9 cellular contexts compared by ENCODE assay signal in the genomic region with DNA sequence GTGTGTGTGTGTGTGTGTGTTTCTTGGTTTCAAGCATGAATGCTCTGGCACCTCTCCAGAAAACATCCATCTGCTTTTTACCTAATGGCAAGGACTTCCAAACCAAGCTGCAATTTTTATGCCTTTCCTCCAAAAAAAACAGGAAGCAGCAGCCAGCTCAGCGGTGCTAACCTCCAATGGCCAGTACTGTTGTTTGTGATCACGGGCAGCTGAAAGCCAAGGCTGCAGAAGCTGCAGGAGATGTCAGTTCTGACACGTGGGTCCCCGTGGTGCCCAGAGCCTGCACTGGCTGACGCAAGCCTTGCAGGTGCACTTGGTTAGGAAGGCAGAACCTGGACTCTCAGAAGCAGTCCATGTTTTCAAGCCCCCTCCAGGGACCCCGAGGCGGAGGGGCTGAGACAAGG.
DNase-seq lines count a peak whose midpoint lies in the region; ATAC-seq and TF ChIP-seq lines count a peak whose summit lies in the region.
"Had no signal": no experiment of that assay in that cellular context is flagged by ENCODE, and none has a peak within 500 bp of the region (broad histone marks: within the 10 kb centered on the region; RNA-seq: fewer than 3 reads in every experiment).

No MANE protein-coding gene starts in this region.

- no peak for TF ChIP-seq CTCF in fibroblast of the aortic adventitia (IDR thresholded peaks at IDR 0.05; ENCODE audit: insufficient read depth, low read length)
- TF ChIP-seq CTCF in testis (IDR thresholded peaks at IDR 0.05) = no peak
- no peak for TF ChIP-seq CTCF in smooth muscle cell (IDR thresholded peaks at IDR 0.05; ENCODE audit: borderline replicate concordance, insufficient read depth, poor library complexity, severe bottlenecking)

- H3K9me3 Mint-ChIP-seq in activated naive CD8-positive, alpha-beta T cell treated with anti-CD3 and anti-CD28 coated beads for 36 hours = no peaks in the 10 kb centered on the region
- H3K9me3 Mint-ChIP-seq: type B pancreatic cell had no signal

- H4K20me1 ChIP-seq in smooth muscle cell (ENCODE audit: low read depth) = no peaks in the 10 kb centered on the region

- H3K27ac ChIP-seq in testis = no peak overlapping the region
- no peak overlapping the region for H3K27ac ChIP-seq in smooth muscle cell (ENCODE audit: low read depth)

- DNase-seq in NCI-H524 (lab: John Stamatoyannopoulos, UW) = peak; percentile 18 to 47
- DNase-seq in NCI-H524 treated with DMSO at 0.1 percent for 48 hours (lab: John Stamatoyannopoulos, UW) = no peak
- DNase-seq in OCI-M1 (lab: John Stamatoyannopoulos, UW) = peak; percentile 50
- DNase-seq in fibroblast of the aortic adventitia (ENCODE audit: low read depth) = peak; percentile 97
- peak; percentile 17 for DNase-seq in testis
- DNase-seq in smooth muscle cell (lab: John Stamatoyannopoulos, UW; ENCODE audit: unreplicated experiment) = no peak
- DNase-seq in activated naive CD8-positive, alpha-beta T cell treated with anti-CD3 and anti-CD28 coated beads for 36 hours = no peak

- 33 to 43% methylated on average over 3 to 7 of the region's 7 CpGs for WGBS in testis, 2 donors
- 62% methylated on average over 7 of the region's 7 CpGs for WGBS in smooth muscle cell (ENCODE audit: low lambda C conversion rate)

- H3K4me1 Mint-ChIP-seq in activated naive CD8-positive, alpha-beta T cell treated with anti-CD3 and anti-CD28 coated beads for 36 hours = no peaks in the 10 kb centered on the region

- H3K27me3 Mint-ChIP-seq in activated naive CD8-positive, alpha-beta T cell treated with anti-CD3 and anti-CD28 coated beads for 36 hours = peaks cover 3% of the 10 kb centered on the region
- H3K27me3 Mint-ChIP-seq: type B pancreatic cell had no signal

- H3K9ac ChIP-seq in smooth muscle cell (ENCODE audit: low read depth) = no peak overlapping the region

- H3K27ac Mint-ChIP-seq in activated naive CD8-positive, alpha-beta T cell treated with anti-CD3 and anti-CD28 coated beads for 36 hours = no peak overlapping the region
- H3K27ac Mint-ChIP-seq: type B pancreatic cell had no signal

- ATAC-seq in HG02938 (IDR thresholded peaks at IDR 0.05; ENCODE audit: unreplicated experiment) = no peak

- H3K4me3 ChIP-seq in fibroblast of the aortic adventitia (ENCODE audit: low read depth, low read length) = no peak overlapping the region
- H3K4me3 ChIP-seq in testis = no peak overlapping the region
- H3K4me3 ChIP-seq in smooth muscle cell = no peak overlapping the region

- H3K27me3 ChIP-seq in testis (no peaks in the 10 kb centered on the region), smooth muscle cell (ENCODE audit: low read depth) (no peaks in the 10 kb centered on the region)

- H3K9me3 ChIP-seq in testis (no peaks in the 10 kb centered on the region), smooth muscle cell (replicated peaks; ENCODE audit: low read depth) (no peaks in the 10 kb centered on the region)

- no peaks in the 10 kb centered on the region for H3K79me2 ChIP-seq in smooth muscle cell (ENCODE audit: low read depth)

- no peak overlapping the region for H2AFZ ChIP-seq in smooth muscle cell (ENCODE audit: low read depth)

- no peaks in the 10 kb centered on the region for H3K4me1 ChIP-seq in testis
- no peaks in the 10 kb centered on the region for H3K4me1 ChIP-seq in smooth muscle cell (ENCODE audit: low read depth)

- intact Hi-C loops in testis (cut with DNase I; ENCODE audit: low total_unique reads) = no loop called here

- H3K36me3 Mint-ChIP-seq in activated naive CD8-positive, alpha-beta T cell treated with anti-CD3 and anti-CD28 coated beads for 36 hours = no peaks in the 10 kb centered on the region
- H3K36me3 Mint-ChIP-seq: type B pancreatic cell had no signal

- no peaks in the 10 kb centered on the region for H3F3A ChIP-seq in smooth muscle cell (ENCODE audit: low read depth)

- no peak for TF ChIP-seq POLR2A in testis (IDR thresholded peaks at IDR 0.05)

- no peak overlapping the region for H3K4me2 ChIP-seq in smooth muscle cell

- H3K4me3 Mint-ChIP-seq in activated naive CD8-positive, alpha-beta T cell treated with anti-CD3 and anti-CD28 coated beads for 36 hours = no peak overlapping the region
- H3K4me3 Mint-ChIP-seq: type B pancreatic cell had no signal

- no peaks in the 10 kb centered on the region for H3K36me3 ChIP-seq in testis (ENCODE audit: low read depth, missing control alignments)
- H3K36me3 ChIP-seq in smooth muscle cell (ENCODE audit: low read depth) = no peaks in the 10 kb centered on the region

Comparison
In these comparisons a context has a peak if more than half of its experiments do, and no peak if none do; other contexts are left out.
1. DNase-seq: peak in NCI-H524 (2 of 2), OCI-M1 (single experiment), fibroblast of the aortic adventitia (single experiment) and testis (single experiment); none in NCI-H524 treated with DMSO at 0.1 percent for 48 hours (single experiment), smooth muscle cell (single experiment) and activated naive CD8-positive, alpha-beta T cell treated with anti-CD3 and anti-CD28 coated beads for 36 hours (single experiment).